Comparison of ENCODE assay signal across 20 cellular contexts in genomic region chr2:166612214-166612613, GRCh38.
A peak's percentile ranks its signal among the peaks of the same experiment; 100 is the strongest.
DNase-seq lines count a peak whose midpoint lies in the region; ATAC-seq and TF ChIP-seq lines count a peak whose summit lies in the region.
"Had no signal": no experiment of that assay in that cellular context is flagged by ENCODE, and none has a peak within 500 bp of the region (broad histone marks: within the 10 kb centered on the region; RNA-seq: fewer than 3 reads in every experiment).

No MANE protein-coding gene starts in this region.

- H3K9me2 ChIP-seq in hepatocyte (replicated peaks; ENCODE audit: insufficient read depth) = no peaks in the 10 kb centered on the region

- peak overlapping the region; percentile 13 for H3K27ac Mint-ChIP-seq in progenitor cell of endocrine pancreas
- H3K27ac Mint-ChIP-seq: B cell; CD4-positive, alpha-beta T cell; CD8-positive, alpha-beta T cell had no signal

- H3K27me3 Mint-ChIP-seq in progenitor cell of endocrine pancreas = no peaks in the 10 kb centered on the region
- H3K27me3 Mint-ChIP-seq: B cell; CD4-positive, alpha-beta T cell had no signal

- H3K9me3 Mint-ChIP-seq in progenitor cell of endocrine pancreas (ENCODE audit: low read depth) = peaks cover 23% of the 10 kb centered on the region
- H3K9me3 Mint-ChIP-seq: CD4-positive, alpha-beta T cell; CD8-positive, alpha-beta T cell had no signal

- DNase-seq in NCI-H1092 treated with DMSO at 0.1 percent for 48 hours (lab: John Stamatoyannopoulos, UW) = peak; percentile 18
- no peak for DNase-seq in NCI-H1092 (lab: John Stamatoyannopoulos, UW)
- no peak for DNase-seq in hepatocyte (ENCODE audit: low spot score)
- DNase-seq in progenitor cell of endocrine pancreas (ENCODE audit: low spot score, unreplicated experiment) = no peak
- DNase-seq in smooth muscle cell (lab: John Stamatoyannopoulos, UW; ENCODE audit: unreplicated experiment) = no peak
- DNase-seq in cardiac septum (ENCODE audit: low spot score) = no peak
- no peak for DNase-seq in HuH-7 (ENCODE audit: low spot score)
- DNase-seq: AML-193; Caco-2; Calu3; CD4-positive, alpha-beta T cell; CD8-positive, alpha-beta T cell; DMS79 treated with DMSO at 0.1 percent for 48 hours; GF-D8 had no signal

- no peak overlapping the region for H3K27ac ChIP-seq in hepatocyte
- H3K27ac ChIP-seq in smooth muscle cell (ENCODE audit: low read depth) = no peak overlapping the region
- H3K27ac ChIP-seq: 22Rv1; A549; BLaER1 treated with 17β-estradiol and CSF1 and Interleukin-3, amounts not matched to agents 10 nM and 100 nM; C4-2B had no signal

- H2AFZ ChIP-seq in hepatocyte (no peak overlapping the region), smooth muscle cell (ENCODE audit: low read depth) (no peak overlapping the region)

- intact Hi-C loops in cardiac septum (cut with DNase I) = no loop called here

- H3K36me3 Mint-ChIP-seq in progenitor cell of endocrine pancreas (ENCODE audit: insufficient read depth) = peaks cover 21% of the 10 kb centered on the region
- H3K36me3 Mint-ChIP-seq: CD8-positive, alpha-beta T cell had no signal

- peaks cover 41% of the 10 kb centered on the region for H3K4me1 Mint-ChIP-seq in progenitor cell of endocrine pancreas (ENCODE audit: low read depth)

- TF ChIP-seq CTCF in hepatocyte (IDR thresholded peaks at IDR 0.05; ENCODE audit: poor library complexity) (no peak), progenitor cell of endocrine pancreas (IDR thresholded peaks at IDR 0.05; ENCODE audit: unreplicated experiment) (no peak), smooth muscle cell (IDR thresholded peaks at IDR 0.05; ENCODE audit: borderline replicate concordance, insufficient read depth, poor library complexity, severe bottlenecking) (no peak)

- H3K27me3 ChIP-seq in hepatocyte (no peaks in the 10 kb centered on the region), smooth muscle cell (ENCODE audit: low read depth) (no peaks in the 10 kb centered on the region)
- H3K27me3 ChIP-seq: BLaER1 treated with 17β-estradiol and CSF1 and Interleukin-3, amounts not matched to agents 10 nM and 100 nM had no signal

- no peak overlapping the region for H3K9ac ChIP-seq in smooth muscle cell (ENCODE audit: low read depth)
- H3K9ac ChIP-seq: BLaER1 treated with 17β-estradiol and CSF1 and Interleukin-3, amounts not matched to agents 10 nM and 100 nM had no signal

- H3K36me3 ChIP-seq in hepatocyte (replicated peaks; ENCODE audit: insufficient read depth, low read depth) (no peaks in the 10 kb centered on the region), smooth muscle cell (ENCODE audit: low read depth) (no peaks in the 10 kb centered on the region)
- H3K36me3 ChIP-seq: BLaER1 treated with 17β-estradiol and CSF1 and Interleukin-3, amounts not matched to agents 10 nM and 100 nM had no signal

- no peaks in the 10 kb centered on the region for H3K9me3 ChIP-seq in hepatocyte (ENCODE audit: low read depth)
- no peaks in the 10 kb centered on the region for H3K9me3 ChIP-seq in smooth muscle cell (replicated peaks; ENCODE audit: low read depth)
- H3K9me3 ChIP-seq: A549, Caco-2 had no signal

- H3K4me2 ChIP-seq in hepatocyte (peak overlapping the region; percentile 14), smooth muscle cell (peak overlapping the region; percentile 33)
- H3K4me2 ChIP-seq: A549; BLaER1 treated with 17β-estradiol and CSF1 and Interleukin-3, amounts not matched to agents 10 nM and 100 nM had no signal

- WGBS in hepatocyte (ENCODE audit: low lambda C conversion rate, missing lambda C conversion rate) = 34% methylated on average over 6 of the region's 6 CpGs
- WGBS in smooth muscle cell (ENCODE audit: low lambda C conversion rate) = 33% methylated on average over 6 of the region's 6 CpGs

- no peak overlapping the region for H3K4me3 Mint-ChIP-seq in progenitor cell of endocrine pancreas (ENCODE audit: low read depth)
- H3K4me3 Mint-ChIP-seq: B cell; CD4-positive, alpha-beta T cell; CD8-positive, alpha-beta T cell had no signal

- H3F3A ChIP-seq in smooth muscle cell (ENCODE audit: low read depth) = no peaks in the 10 kb centered on the region

- ATAC-seq in HG02973 (IDR thresholded peaks at IDR 0.05; ENCODE audit: unreplicated experiment) = no peak
- ATAC-seq: A549; CD8-positive, alpha-beta T cell had no signal

- H3K4me3 ChIP-seq in hepatocyte (no peak overlapping the region), smooth muscle cell (no peak overlapping the region)
- H3K4me3 ChIP-seq: A549; BLaER1 treated with 17β-estradiol and CSF1 and Interleukin-3, amounts not matched to agents 10 nM and 100 nM had no signal

- no peaks in the 10 kb centered on the region for H3K79me2 ChIP-seq in hepatocyte
- no peaks in the 10 kb centered on the region for H3K79me2 ChIP-seq in smooth muscle cell (ENCODE audit: low read depth)

- no peaks in the 10 kb centered on the region for H4K20me1 ChIP-seq in hepatocyte (ENCODE audit: insufficient read depth, poor library complexity, severe bottlenecking)
- H4K20me1 ChIP-seq in smooth muscle cell (ENCODE audit: low read depth) = no peaks in the 10 kb centered on the region
- H4K20me1 ChIP-seq: BLaER1 treated with 17β-estradiol and CSF1 and Interleukin-3, amounts not matched to agents 10 nM and 100 nM had no signal

- H3K4me1 ChIP-seq in hepatocyte (ENCODE audit: insufficient read depth) (peaks cover 3% of the 10 kb centered on the region), smooth muscle cell (ENCODE audit: low read depth) (no peaks in the 10 kb centered on the region)
- H3K4me1 ChIP-seq: A549 had no signal
